ENCODE assay signal across 28 cellular contexts in genomic region chr12:75711276-75711675, GRCh38.
A peak's percentile ranks its signal among the peaks of the same experiment; 100 is the strongest.
DNase-seq lines count a peak whose midpoint lies in the region; ATAC-seq, FAIRE-seq and TF ChIP-seq lines count a peak whose summit lies in the region.
"Had no signal": no experiment of that assay in that cellular context is flagged by ENCODE, and none has a peak within 500 bp of the region (broad histone marks: within the 10 kb centered on the region; RNA-seq: fewer than 3 reads in every experiment).

No MANE protein-coding gene starts in this region.

- 81 to 85% methylated on average over 2 of the region's 2 CpGs for WGBS in thyroid gland, 2 donors

- peaks cover 4% of the 10 kb centered on the region; the same call in 1 of the 2 replicates for H3K79me2 ChIP-seq in HCT116 (ENCODE audit: insufficient read depth, low read length)
- H3K79me2 ChIP-seq: hepatocyte had no signal

- H3K27ac ChIP-seq in HCT116 (ENCODE audit: low read depth, low read length), result peak overlapping the region; percentile 100
- H3K27ac ChIP-seq in RWPE2 (ENCODE audit: poor library complexity, severe bottlenecking), result peak overlapping the region; percentile 65
- peak overlapping the region; percentile 33 to 70 (median 66) for H3K27ac ChIP-seq in thyroid gland
- H3K27ac ChIP-seq in CD4-positive, alpha-beta memory T cell (ENCODE audit: low read depth, low read length), result no peak overlapping the region
- H3K27ac ChIP-seq: colonic mucosa, esophagus muscularis mucosa, hepatocyte, HL-60, left lung, upper lobe of right lung had no signal

- TF ChIP-seq CTCF in HCT116 (IDR thresholded peaks at IDR 0.05 in 2 of 3, conservative IDR thresholded peaks at IDR 0.05 in 1 of 3; ENCODE audit: borderline replicate concordance in 1 of 3, insufficient read depth in 1 of 3, low read depth in 2 of 3, low read length in 2 of 3) (no peak), RWPE2 (IDR thresholded peaks at IDR 0.05; ENCODE audit: poor library complexity, severe bottlenecking) (no peak), thyroid gland (IDR thresholded peaks at IDR 0.05) (no peak), D721Med (IDR thresholded peaks at IDR 0.05; ENCODE audit: insufficient read depth, missing control alignments) (no peak)

- H3K27me3 Mint-ChIP-seq in CD4-positive, alpha-beta memory T cell, result no peaks in the 10 kb centered on the region
- H3K27me3 Mint-ChIP-seq: T-cell had no signal

- H3K4me3 Mint-ChIP-seq in CD4-positive, alpha-beta memory T cell, result no peak overlapping the region
- H3K4me3 Mint-ChIP-seq: activated naive CD4-positive, alpha-beta T cell treated with anti-CD3 and anti-CD28 coated beads, Interleukin-2, amount 10 ng/mL, durations not matched to agents 7 days and 5 days; CD14-positive monocyte; naive thymus-derived CD4-positive, alpha-beta T cell; T-cell had no signal

- no peak overlapping the region for H2AFZ ChIP-seq in HCT116 (ENCODE audit: low read depth, low read length, poor library complexity, severe bottlenecking)
- H2AFZ ChIP-seq: hepatocyte had no signal

- no peak for ATAC-seq in HCT116
- ATAC-seq in RWPE2 (ENCODE audit: low read depth), result no peak
- ATAC-seq: left lung; naive thymus-derived CD4-positive, alpha-beta T cell; T-cell; upper lobe of right lung had no signal

- BruUV-seq in HCT116 (replicated peaks; lab: Mats Ljungman, UMichigan), result no TSS peak

- CTCF ChIA-PET in HCT116 (lab: Charles Lee), result interaction anchor here (1.1 to 1.5 kb wide), 2 partner anchors 14 to 184 kb away, joined by 3 to 5 read pairs; no protein-coding TSS in a partner anchor
- CTCF ChIA-PET in CD4-positive, alpha-beta memory T cell (lab: Charles Lee; ENCODE audit: partially characterized antibody), result no interaction called here

- no peaks in the 10 kb centered on the region for H3K9me3 ChIP-seq in HCT116 (ENCODE audit: control insufficient read depth in 1 of 2, insufficient read depth in 1 of 2, low read depth in 1 of 2, low read length in 2 of 2)
- no peaks in the 10 kb centered on the region for H3K9me3 ChIP-seq in RWPE2 (ENCODE audit: severe bottlenecking)
- no peaks in the 10 kb centered on the region for H3K9me3 ChIP-seq in thyroid gland
- H3K9me3 ChIP-seq in CD4-positive, alpha-beta memory T cell (ENCODE audit: control insufficient read depth in 1 of 2, low read length in 2 of 2), result no peaks in the 10 kb centered on the region
- H3K9me3 ChIP-seq: colonic mucosa, esophagus muscularis mucosa, left lung, upper lobe of right lung had no signal

- no peaks in the 10 kb centered on the region for H4K20me1 ChIP-seq in HCT116 (ENCODE audit: insufficient read depth)

- FAIRE-seq in D721Med (lab: Jason Lieb, UNC), result no peak
- FAIRE-seq: bronchial epithelial cell, frontal cortex, small intestine had no signal

- no peak overlapping the region for H3K4me3 ChIP-seq in HCT116 (replicated peaks in 1 of 2; ENCODE audit: low read depth in 1 of 2, low read length in 2 of 2)
- no peak overlapping the region for H3K4me3 ChIP-seq in RWPE2 (ENCODE audit: severe bottlenecking)
- H3K4me3 ChIP-seq in thyroid gland (replicated peaks in 1 of 3), result no peak overlapping the region
- no peak overlapping the region for H3K4me3 ChIP-seq in CD4-positive, alpha-beta memory T cell (ENCODE audit: low read length in 2 of 2)
- H3K4me3 ChIP-seq: colonic mucosa, esophagus muscularis mucosa, hepatocyte, left lung, upper lobe of right lung had no signal

- H3K36me3 ChIP-seq in HCT116 (ENCODE audit: control insufficient read depth in 1 of 2, insufficient read depth in 2 of 2, low read length in 2 of 2) (no peaks in the 10 kb centered on the region), RWPE2 (ENCODE audit: low read depth) (no peaks in the 10 kb centered on the region), thyroid gland (no peaks in the 10 kb centered on the region)
- H3K36me3 ChIP-seq in CD4-positive, alpha-beta memory T cell (ENCODE audit: insufficient read depth, low read length), result no peaks in the 10 kb centered on the region
- H3K36me3 ChIP-seq: colonic mucosa, esophagus muscularis mucosa, left lung, upper lobe of right lung had no signal

- H3K9ac ChIP-seq in HCT116 (ENCODE audit: low read length), result peak overlapping the region; percentile 47

- TF ChIP-seq POLR2A in HCT116 (IDR thresholded peaks at IDR 0.05; ENCODE audit: borderline replicate concordance, extremely low read depth, insufficient read depth, insufficient read length) (no peak), thyroid gland (IDR thresholded peaks at IDR 0.05) (no peak)

- H3K9me2 ChIP-seq in HCT116 (ENCODE audit: insufficient read depth), result no peaks in the 10 kb centered on the region

- no peaks in the 10 kb centered on the region for H3K9me3 Mint-ChIP-seq in CD4-positive, alpha-beta memory T cell
- H3K9me3 Mint-ChIP-seq: activated naive CD4-positive, alpha-beta T cell treated with anti-CD3 and anti-CD28 coated beads, Interleukin-2, amount 10 ng/mL, durations not matched to agents 7 days and 5 days; CD14-positive monocyte; naive thymus-derived CD4-positive, alpha-beta T cell; T-cell had no signal

- peaks cover 90 to 99% of the 10 kb centered on the region in 2 experiments for H3K4me1 ChIP-seq in HCT116 (ENCODE audit: control insufficient read depth in 1 of 2, insufficient read depth in 2 of 2, low read length in 2 of 2)
- H3K4me1 ChIP-seq in RWPE2 (ENCODE audit: insufficient read depth, poor library complexity, severe bottlenecking), result peaks cover 64% of the 10 kb centered on the region
- peaks cover 30 to 46% of the 10 kb centered on the region in 2 donors for H3K4me1 ChIP-seq in thyroid gland
- H3K4me1 ChIP-seq in CD4-positive, alpha-beta memory T cell (ENCODE audit: insufficient read depth, low read length), result no peaks in the 10 kb centered on the region
- H3K4me1 ChIP-seq: colonic mucosa had no signal

- intact Hi-C loops in HCT116 (cut with micrococcal nuclease), result loop anchor here (5.0 kb wide), 1 partner anchor 741 kb away; no protein-coding TSS in a partner anchor
- intact Hi-C loops in thyroid gland (cut with DNase I), result no loop called here
- intact Hi-C loops in CD4-positive, alpha-beta memory T cell (cut with micrococcal nuclease), result no loop called here

- POLR2A ChIA-PET in HCT116 (lab: Charles Lee), result interaction anchor here (0.6 to 4.7 kb wide), 12 partner anchors 10 to 623 kb away, joined by 3 to 17 read pairs (median 5); no protein-coding TSS in a partner anchor
- POLR2A ChIA-PET in CD4-positive, alpha-beta memory T cell (lab: Charles Lee; ENCODE audit: partially characterized antibody), result no interaction called here

- H3K27me3 ChIP-seq in HCT116 (ENCODE audit: insufficient read depth, low read length) (no peaks in the 10 kb centered on the region), RWPE2 (ENCODE audit: insufficient read depth, poor library complexity, severe bottlenecking) (no peaks in the 10 kb centered on the region), thyroid gland (no peaks in the 10 kb centered on the region)
- no peaks in the 10 kb centered on the region for H3K27me3 ChIP-seq in CD4-positive, alpha-beta memory T cell (ENCODE audit: insufficient read depth, low read length)
- H3K27me3 ChIP-seq: colonic mucosa, esophagus muscularis mucosa, hepatocyte, upper lobe of right lung had no signal

- DNase-seq in HCT116 (ENCODE audit: low read depth, low spot score) (no peak), RWPE2 (ENCODE audit: low spot score) (no peak), left kidney (ENCODE audit: low read depth, low spot score) (peak; percentile 89), thyroid gland (no peak), D721Med (ENCODE audit: insufficient read length, low spot score) (no peak), dermis blood vessel endothelial cell (no peak)
- no peak for DNase-seq in CD4-positive, alpha-beta memory T cell
- DNase-seq: activated CD4-positive, alpha-beta T cell treated with anti-CD3 and anti-CD28 coated beads, Interleukin-2, amount 50 U/mL, for 4 hours; activated naive CD4-positive, alpha-beta T cell treated with anti-CD3 and anti-CD28 coated beads, Interleukin-2, amount 10 ng/mL, durations not matched to agents 7 days and 5 days; colonic mucosa; effector memory CD4-positive, alpha-beta T cell; left lung; midbrain; naive thymus-derived CD4-positive, alpha-beta T cell; NCI-H1048; NCI-H187; NCI-H526; NK-92 treated with Interleukin-12 subunit alpha and Interleukin-12 subunit beta, amount 100 ng/mL, for 24 hours; SIG-M5; small intestine; T-cell; upper lobe of right lung had no signal

- RAD21 ChIA-PET in HCT116 (lab: Charles Lee; ENCODE audit: low non-redundant PET in 1 of 2, low total read pairs in 2 of 2, uncharacterized antibody in 2 of 2, unreplicated experiment in 2 of 2), result no interaction called here

- H3K27ac Mint-ChIP-seq in CD4-positive, alpha-beta memory T cell, result no peak overlapping the region
- H3K27ac Mint-ChIP-seq: activated naive CD4-positive, alpha-beta T cell treated with anti-CD3 and anti-CD28 coated beads, Interleukin-2, amount 10 ng/mL, durations not matched to agents 7 days and 5 days; naive thymus-derived CD4-positive, alpha-beta T cell; T-cell had no signal

- H3K4me2 ChIP-seq in HCT116 (ENCODE audit: low read length), result peak overlapping the region; percentile 52
- H3K4me2 ChIP-seq: hepatocyte had no signal

- H3K36me3 Mint-ChIP-seq in CD4-positive, alpha-beta memory T cell, result no peaks in the 10 kb centered on the region
- H3K36me3 Mint-ChIP-seq: activated naive CD4-positive, alpha-beta T cell treated with anti-CD3 and anti-CD28 coated beads, Interleukin-2, amount 10 ng/mL, durations not matched to agents 7 days and 5 days; CD14-positive monocyte; naive thymus-derived CD4-positive, alpha-beta T cell; T-cell had no signal

- H3K4me1 Mint-ChIP-seq in CD4-positive, alpha-beta memory T cell, result peaks cover 0 to 6% (median 1%) of the 10 kb centered on the region in 4 donors
- H3K4me1 Mint-ChIP-seq: CD14-positive monocyte, T-cell had no signal

- no peak for TF ChIP-seq RAD21 in HCT116 (IDR thresholded peaks at IDR 0.05; ENCODE audit: low read depth)

TF ChIP-seq in HCT116, 20 proteins besides CTCF, POLR2A, EP300 and RAD21 (continues in another document):
- TF ChIP-seq YY1 (IDR thresholded peaks at IDR 0.05; ENCODE audit: extremely low read depth, insufficient replicate concordance, low read depth, low read length), result no peak
- TF ChIP-seq EZH2 (IDR thresholded peaks at IDR 0.05), result no peak
- TF ChIP-seq FOSL1 (IDR thresholded peaks at IDR 0.05; ENCODE audit: low read depth), result no peak
- TF ChIP-seq SRF (IDR thresholded peaks at IDR 0.05; ENCODE audit: low read depth), result no peak
